Comparison of ENCODE assay signal across 14 cellular contexts in genomic region chr10:132532784-132533560, GRCh38. TPM values are rescaled to one million over a fixed set of nuclear protein-coding genes. Genes with fewer than 3 reads are reported as not detected.
A peak's percentile ranks its signal among the peaks of the same experiment; 100 is the strongest.
DNase-seq lines count a peak whose midpoint lies in the region; TF ChIP-seq lines count a peak whose summit lies in the region.
"Had no signal": no experiment of that assay in that cellular context is flagged by ENCODE, and none has a peak within 500 bp of the region (broad histone marks: within the 10 kb centered on the region; RNA-seq: fewer than 3 reads in every experiment).

No MANE protein-coding gene starts in this region.

- peaks cover 5% of the 10 kb centered on the region for H3K9me3 ChIP-seq in trophoblast cell (ENCODE audit: insufficient read depth, low read depth, low read length)
- H3K9me3 ChIP-seq in CD8-positive, alpha-beta memory T cell (ENCODE audit: low read length) = no peaks in the 10 kb centered on the region
- H3K9me3 ChIP-seq: suprapubic skin had no signal

- no CpG with 5 or more reads among the region's 14 CpGs for WGBS in trophoblast cell (ENCODE audit: extremely low coverage, insufficient coverage, insufficient read length)

- no peak overlapping the region for H3K18ac ChIP-seq in trophoblast cell (ENCODE audit: low read length)

- peak overlapping the region in 1 of 7 donors; percentile 36 for H3K4me3 Mint-ChIP-seq in CD8-positive, alpha-beta memory T cell
- H3K4me3 Mint-ChIP-seq: immature natural killer cell, WTC11 had no signal

- no peak overlapping the region for H4K12ac ChIP-seq in trophoblast cell (ENCODE audit: low read depth, low read length)

- TF ChIP-seq CTCF in choroid plexus epithelial cell (conservative IDR thresholded peaks at IDR 0.05; ENCODE audit: low read depth, low read length) = no peak

- peaks cover 19% of the 10 kb centered on the region for H3K79me1 ChIP-seq in trophoblast cell (ENCODE audit: low read length)

- peak overlapping the region; percentile 76 for H3K27ac ChIP-seq in trophoblast cell (ENCODE audit: low read depth, low read length)
- no peak overlapping the region for H3K27ac ChIP-seq in CD8-positive, alpha-beta memory T cell (ENCODE audit: low read depth, low read length)
- H3K27ac ChIP-seq: suprapubic skin had no signal

- peak overlapping the region; percentile 71 for H2BK12ac ChIP-seq in trophoblast cell (ENCODE audit: low read length)

- H3K27me3 ChIP-seq in trophoblast cell (ENCODE audit: insufficient read depth, low read length) = no peaks in the 10 kb centered on the region
- H3K27me3 ChIP-seq in CD8-positive, alpha-beta memory T cell (ENCODE audit: insufficient read depth, low read length, poor library complexity, severe bottlenecking) = no peaks in the 10 kb centered on the region

- no peak overlapping the region for H3K4ac ChIP-seq in trophoblast cell (ENCODE audit: low read depth, low read length)

- CTCF ChIA-PET in CD8-positive, alpha-beta memory T cell (lab: Charles Lee) = no interaction called here
- CTCF ChIA-PET in HEK293T (lab: Yijun Ruan, JAX) = no interaction called here

- H3K23ac ChIP-seq in trophoblast cell (ENCODE audit: low read length) = no peak overlapping the region

- H3K9ac ChIP-seq in trophoblast cell (ENCODE audit: low read length) = no peak overlapping the region

- peak overlapping the region; percentile 46 for H3K14ac ChIP-seq in trophoblast cell (ENCODE audit: low read length)

- H3K36me3 ChIP-seq in trophoblast cell (ENCODE audit: control insufficient read depth in 1 of 2, insufficient read depth in 2 of 2, low read length in 2 of 2) = no peaks in the 10 kb centered on the region
- no peaks in the 10 kb centered on the region for H3K36me3 ChIP-seq in CD8-positive, alpha-beta memory T cell (ENCODE audit: insufficient read depth, low read length)
- H3K36me3 ChIP-seq: suprapubic skin had no signal

- peaks cover 9 to 14% of the 10 kb centered on the region in 2 donors for H3K27me3 Mint-ChIP-seq in CD8-positive, alpha-beta memory T cell

- peaks cover 18 to 23% of the 10 kb centered on the region in 2 experiments for H3K4me1 ChIP-seq in trophoblast cell (ENCODE audit: control insufficient read depth in 1 of 2, insufficient read depth in 2 of 2, low read length in 2 of 2)
- peaks cover 5% of the 10 kb centered on the region for H3K4me1 ChIP-seq in CD8-positive, alpha-beta memory T cell (ENCODE audit: insufficient read depth, low read length)

- peak overlapping the region; percentile 60 for H4K91ac ChIP-seq in trophoblast cell (ENCODE audit: low read depth, low read length)

- peak; percentile 99 for DNase-seq in EL
- DNase-seq in NCI-H2227 treated with DMSO at 0.1 percent for 48 hours (lab: John Stamatoyannopoulos, UW) = peak; percentile 55
- peak; percentile 85 for DNase-seq in choroid plexus epithelial cell (ENCODE audit: low read depth)
- DNase-seq in trophoblast cell = peak; percentile 97 to 98
- DNase-seq in CD8-positive, alpha-beta memory T cell = no peak
- no peak for DNase-seq in HEK293T (ENCODE audit: extremely low spot score)
- no peak for DNase-seq in AG08396 (ENCODE audit: low spot score)
- no peak for DNase-seq in NCI-H510A (lab: John Stamatoyannopoulos, UW)
- DNase-seq: immature natural killer cell, NCI-H1694, occipital lobe, OCI-M1 had no signal

- no peak overlapping the region for H4K8ac ChIP-seq in trophoblast cell (ENCODE audit: low read depth, low read length)

- H3K27ac Mint-ChIP-seq in CD8-positive, alpha-beta memory T cell = no peak overlapping the region
- H3K27ac Mint-ChIP-seq: immature natural killer cell, WTC11 had no signal

- H3K4me1 Mint-ChIP-seq in CD8-positive, alpha-beta memory T cell = peaks cover 7 to 16% (median 10%) of the 10 kb centered on the region in 3 donors

- peak overlapping the region; percentile 37 for H2AK5ac ChIP-seq in trophoblast cell (ENCODE audit: low read length)

- H3K79me2 ChIP-seq in trophoblast cell (ENCODE audit: control insufficient read depth, insufficient read depth, low read length, poor library complexity) = peaks cover 5% of the 10 kb centered on the region

- H3K9me3 Mint-ChIP-seq in CD8-positive, alpha-beta memory T cell = peaks cover 10 to 24% (median 22%) of the 10 kb centered on the region in 5 donors

- POLR2A ChIA-PET in CD8-positive, alpha-beta memory T cell (lab: Charles Lee) = no interaction called here
- POLR2A ChIA-PET in HEK293T (lab: Yijun Ruan, JAX) = interaction anchor here (0.6 kb wide), 1 partner anchor 11 kb away, joined by 3 read pairs; no protein-coding TSS in a partner anchor

- no peak overlapping the region for H3K4me3 ChIP-seq in choroid plexus epithelial cell (ENCODE audit: low read depth, low read length)
- no peak overlapping the region for H3K4me3 ChIP-seq in trophoblast cell (ENCODE audit: low read depth, low read length)
- no peak overlapping the region for H3K4me3 ChIP-seq in CD8-positive, alpha-beta memory T cell (ENCODE audit: low read length)
- H3K4me3 ChIP-seq: suprapubic skin had no signal

- peak overlapping the region; percentile 57 for H2BK5ac ChIP-seq in trophoblast cell (ENCODE audit: low read depth, low read length, poor library complexity)

- no peak overlapping the region for H3K4me2 ChIP-seq in trophoblast cell (ENCODE audit: low read length)

- no peak overlapping the region for H2AFZ ChIP-seq in trophoblast cell (ENCODE audit: insufficient read depth, low read length, poor library complexity)

- H2BK120ac ChIP-seq in trophoblast cell (ENCODE audit: insufficient read depth, low read length, poor library complexity) = peak overlapping the region; percentile 16

- peaks cover 0 to 12% (median 0%) of the 10 kb centered on the region in 3 donors for H3K36me3 Mint-ChIP-seq in CD8-positive, alpha-beta memory T cell

TF ChIP-seq in HEK293T, 16 proteins besides CTCF, POLR2A, EP300 and RAD21:
- TF ChIP-seq L3MBTL2 (conservative IDR thresholded peaks at IDR 0.05) = no peak

RNA-seq across cellular contexts. Expression of gene INPP5A, which starts 4.6 kb away (rescaled TPM):
- 25.7 and 25.9 TPM in 2 replicates for polyA plus RNA-seq in trophoblast cell (2013)
- total RNA-seq in CD8-positive, alpha-beta memory T cell = 1 to 10 TPM; 4.8 to 6.1 TPM
- 1.1 TPM for polyA plus RNA-seq in CD8-positive, alpha-beta memory T cell

Comparison
In these comparisons a context has a peak if more than half of its experiments do, and no peak if none do; other contexts are left out.
1. DNase-seq: peak in EL (single experiment), NCI-H2227 treated with DMSO at 0.1 percent for 48 hours (single experiment), choroid plexus epithelial cell (single experiment) and trophoblast cell (2 of 2); none in CD8-positive, alpha-beta memory T cell (0 of 5), HEK293T (single experiment), AG08396 (single experiment) and NCI-H510A (single experiment).